22 cellular contexts compared by ENCODE assay signal in the genomic region with DNA sequence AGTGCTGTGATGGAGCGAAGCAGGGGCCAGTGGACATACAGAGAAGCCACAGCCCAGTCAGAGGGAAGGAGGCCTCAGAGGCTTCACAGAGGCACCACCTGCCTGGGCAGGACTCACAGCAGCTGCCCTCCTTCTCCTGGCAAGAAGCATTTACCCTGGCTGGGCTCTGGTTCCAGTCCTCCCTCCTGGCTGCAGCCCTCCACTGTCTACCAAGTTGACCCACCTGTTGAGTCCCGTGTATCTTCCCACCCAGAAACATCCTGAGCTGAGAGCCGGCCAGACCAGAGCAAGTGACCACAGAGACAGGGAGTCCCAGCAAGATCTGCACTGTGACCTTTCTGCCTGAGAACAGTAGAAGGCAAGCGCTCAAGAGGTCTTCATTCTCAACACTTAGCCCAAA. TPM values are rescaled to one million over a fixed set of nuclear protein-coding genes. Genes with fewer than 3 reads are reported as not detected.
DNase-seq lines count a peak whose midpoint lies in the region; ATAC-seq, FAIRE-seq and TF ChIP-seq lines count a peak whose summit lies in the region.
"Had no signal": no experiment of that assay in that cellular context is flagged by ENCODE, and none has a peak within 500 bp of the region (broad histone marks: within the 10 kb centered on the region; RNA-seq: fewer than 3 reads in every experiment).

No MANE protein-coding gene starts in this region.

- H3K4me2 ChIP-seq in K562 (ENCODE audit: insufficient read depth, low read length) (no peak overlapping the region), mesenchymal stem cell (ENCODE audit: low read length, poor library complexity, severe bottlenecking) (no peak overlapping the region), osteoblast (ENCODE audit: insufficient read depth, low read length) (no peak overlapping the region), HepG2 (ENCODE audit: low read depth, low read length) (no peak overlapping the region)
- H3K4me2 ChIP-seq: BLaER1 treated with 17β-estradiol and CSF1 and Interleukin-3, amounts not matched to agents 10 nM and 100 nM; GM23338 had no signal

- in situ Hi-C loops in K562 (cut with MboI): no loop called here
- in situ Hi-C loops in HepG2 (cut with HindIII; ENCODE audit: extremely low pct_ligation_motif_present, low pct_unique_long_range_greater_than_20kb): loop anchor here (5.0 kb wide), 1 partner anchor 202 kb away; no protein-coding TSS in a partner anchor

- H3K18ac ChIP-seq in mesenchymal stem cell (ENCODE audit: low read depth in 1 of 2, low read length in 2 of 2): no peak overlapping the region

- H3K4me3 ChIP-seq in HEK293 (ENCODE audit: low read depth, low read length) (no peak overlapping the region), K562 (no peak overlapping the region), mesenchymal stem cell (ENCODE audit: insufficient read depth in 1 of 2, low read depth in 1 of 2, low read length in 2 of 2) (no peak overlapping the region), osteoblast (ENCODE audit: insufficient read depth, low read length) (no peak overlapping the region), HepG2 (replicated peaks in 1 of 3; ENCODE audit: insufficient read depth in 1 of 3, low read depth in 2 of 3, low read length in 3 of 3) (no peak overlapping the region)
- H3K4me3 ChIP-seq: BLaER1 treated with 17β-estradiol and CSF1 and Interleukin-3, amounts not matched to agents 10 nM and 100 nM; GM12878; GM23338 had no signal

- H2BK15ac ChIP-seq in mesenchymal stem cell (ENCODE audit: low read depth, poor library complexity, severe bottlenecking): no peak overlapping the region

- H3K79me1 ChIP-seq in mesenchymal stem cell (replicated peaks; ENCODE audit: low read length, poor library complexity, severe bottlenecking): peaks cover 32% of the 10 kb centered on the region

- POLR2A ChIA-PET in HEK293 (lab: Yijun Ruan, JAX) (no interaction called here), K562 (lab: Yijun Ruan, JAX) (interaction anchor here (0.6 to 1.1 kb wide), 4 partner anchors 17 to 60 kb away, joined by 3 read pairs; no protein-coding TSS in a partner anchor), HepG2 (lab: Yijun Ruan, JAX) (no interaction called here)

- TF ChIP-seq CTCF in HEK293 (tag by site-specific recombination; IDR thresholded peaks at IDR 0.05) (no peak), K562 (IDR thresholded peaks at IDR 0.05 in 2 of 3, conservative IDR thresholded peaks at IDR 0.05 in 1 of 3; ENCODE audit: insufficient read depth in 2 of 3, low read depth in 1 of 3, low read length in 3 of 3) (no peak), osteoblast (IDR thresholded peaks at IDR 0.05; ENCODE audit: extremely low read depth, low read depth, low read length) (no peak), HepG2 (CRISPR knock-in tag; IDR thresholded peaks at IDR 0.05) (no peak)

- no peak overlapping the region for H3K9ac ChIP-seq in K562 (ENCODE audit: insufficient read depth in 1 of 2, low read depth in 2 of 2, low read length in 2 of 2)
- H3K9ac ChIP-seq in mesenchymal stem cell (ENCODE audit: low read length): no peak overlapping the region
- no peak overlapping the region for H3K9ac ChIP-seq in HepG2 (ENCODE audit: insufficient read depth, low read depth, low read length)
- H3K9ac ChIP-seq: BLaER1 treated with 17β-estradiol and CSF1 and Interleukin-3, amounts not matched to agents 10 nM and 100 nM had no signal

- no peaks in the 10 kb centered on the region for H3K9me3 ChIP-seq in HEK293 (ENCODE audit: control insufficient read depth, insufficient read depth, low read depth, low read length)
- H3K9me3 ChIP-seq in K562 (replicated peaks; ENCODE audit: control insufficient read depth, insufficient read depth, low read depth, low read length): no peaks in the 10 kb centered on the region
- no peaks in the 10 kb centered on the region for H3K9me3 ChIP-seq in mesenchymal stem cell (ENCODE audit: control insufficient read depth, low read length)
- H3K9me3 ChIP-seq in osteoblast (ENCODE audit: low read depth, low read length): no peaks in the 10 kb centered on the region
- no peaks in the 10 kb centered on the region for H3K9me3 ChIP-seq in HepG2 (ENCODE audit: low read length)
- H3K9me3 ChIP-seq: BE2C; BLaER1 treated with 17β-estradiol and CSF1 and Interleukin-3, amounts not matched to agents 10 nM and 100 nM had no signal

- no peak overlapping the region for H2BK5ac ChIP-seq in mesenchymal stem cell (ENCODE audit: low read depth, low read length, poor library complexity, severe bottlenecking)

- H3K14ac ChIP-seq in mesenchymal stem cell (ENCODE audit: low read length in 2 of 2): no peak overlapping the region

- intact Hi-C loops in K562 (cut with micrococcal nuclease) (no loop called here), HepG2 (cut with micrococcal nuclease; ENCODE audit: unreplicated experiment) (no loop called here)

- no peak for DNase-seq in K562 (ENCODE audit: extremely low read depth in 1 of 4, low spot score in 3 of 4)
- no peak for DNase-seq in mesenchymal stem cell
- DNase-seq in osteoblast (ENCODE audit: insufficient read length, low spot score, missing footprints): peak; percentile 86
- no peak for DNase-seq in AG08396 (ENCODE audit: low spot score)
- DNase-seq in HepG2 (ENCODE audit: low spot score): no peak
- DNase-seq: BE2C; CD4-positive, alpha-beta memory T cell; COR-L47; DMS79; EL; GDM1; HCEC 1CT had no signal

- H3K27me3 ChIP-seq in K562 (ENCODE audit: control insufficient read depth in 2 of 2, insufficient read depth in 2 of 2, low read length in 2 of 2) (peaks cover 67 to 96% of the 10 kb centered on the region in 2 experiments), mesenchymal stem cell (ENCODE audit: control insufficient read depth in 1 of 2, insufficient read depth in 1 of 2, low read length in 2 of 2) (peaks cover 0 to 94% of the 10 kb centered on the region in 2 experiments), osteoblast (ENCODE audit: insufficient read depth, low read length) (no peaks in the 10 kb centered on the region), HepG2 (ENCODE audit: control insufficient read depth in 1 of 2, insufficient read depth in 2 of 2, low read length in 2 of 2) (peaks cover 19 to 70% of the 10 kb centered on the region in 2 experiments)
- H3K27me3 ChIP-seq: BE2C; BLaER1 treated with 17β-estradiol and CSF1 and Interleukin-3, amounts not matched to agents 10 nM and 100 nM had no signal

- CTCF ChIA-PET in HEK293 (lab: Yijun Ruan, JAX): interaction anchor here (1.0 kb wide), 1 partner anchor 65 kb away, joined by 4 read pairs; no protein-coding TSS in a partner anchor
- CTCF ChIA-PET in K562 (lab: Yijun Ruan, JAX; ENCODE audit: low intra/inter-chr PET ratio): interaction anchor here (0.6 kb wide), 1 partner anchor 442 kb away, joined by 3 read pairs; no protein-coding TSS in a partner anchor
- CTCF ChIA-PET in HepG2 (lab: Yijun Ruan, JAX; ENCODE audit: low intra/inter-chr PET ratio, low total read pairs): no interaction called here

- FAIRE-seq in K562 (lab: Jason Lieb, UNC): no peak
- no peak for FAIRE-seq in HepG2 (lab: Jason Lieb, UNC)
- FAIRE-seq: GM12878, GM18507, H54 had no signal

- no peak overlapping the region for H3K23ac ChIP-seq in mesenchymal stem cell (ENCODE audit: low read length in 2 of 2)

- peak overlapping the region; percentile 18 for H2AK5ac ChIP-seq in mesenchymal stem cell (ENCODE audit: low read length, severe bottlenecking)

- TF ChIP-seq RAD21 in K562 (CRISPR knock-in tag; conservative IDR thresholded peaks at IDR 0.05 in 1 of 2, IDR thresholded peaks at IDR 0.05 in 1 of 2) (no peak), HepG2 (CRISPR knock-in tag; IDR thresholded peaks at IDR 0.05) (no peak)

- H4K20me1 ChIP-seq in K562 (replicated peaks; ENCODE audit: control insufficient read depth, insufficient read depth, low read length): peaks cover 30% of the 10 kb centered on the region
- H4K20me1 ChIP-seq in osteoblast (ENCODE audit: insufficient read depth, low read length): peaks cover 74% of the 10 kb centered on the region
- H4K20me1 ChIP-seq in HepG2 (ENCODE audit: insufficient read depth, low read length): peaks cover 3% of the 10 kb centered on the region; the same call in 1 of the 2 replicates
- H4K20me1 ChIP-seq: BLaER1 treated with 17β-estradiol and CSF1 and Interleukin-3, amounts not matched to agents 10 nM and 100 nM had no signal

- no peaks in the 10 kb centered on the region for H3K4me1 ChIP-seq in HEK293 (ENCODE audit: control insufficient read depth, insufficient read depth, low read length)
- peaks cover 2 to 21% of the 10 kb centered on the region in 2 experiments; a peak in 2 of 5 replicates for H3K4me1 ChIP-seq in K562 (replicated peaks in 1 of 2; ENCODE audit: control insufficient read depth in 2 of 2, insufficient read depth in 2 of 2, low read length in 2 of 2)
- peaks cover 67% of the 10 kb centered on the region for H3K4me1 ChIP-seq in mesenchymal stem cell (ENCODE audit: control insufficient read depth, insufficient read depth, low read depth, low read length)
- H3K4me1 ChIP-seq in osteoblast (ENCODE audit: insufficient read depth, low read length): no peaks in the 10 kb centered on the region
- peaks cover 15% of the 10 kb centered on the region for H3K4me1 ChIP-seq in HepG2 (ENCODE audit: insufficient read depth, low read length)
- H3K4me1 ChIP-seq: BE2C had no signal

- ATAC-seq in K562: peak; percentile 6; the same call in 1 of the 3 replicates
- no peak for ATAC-seq in HG02884 (IDR thresholded peaks at IDR 0.05; ENCODE audit: unreplicated experiment)
- no peak for ATAC-seq in HepG2
- no peak for ATAC-seq in GM18498 (IDR thresholded peaks at IDR 0.05; ENCODE audit: unreplicated experiment)
- ATAC-seq: GM23338 had no signal

- no peaks in the 10 kb centered on the region for H3K9me1 ChIP-seq in K562 (ENCODE audit: control insufficient read depth, insufficient read depth, low read length)

- no peak overlapping the region for H4K91ac ChIP-seq in mesenchymal stem cell (ENCODE audit: low read length)

- H3K36me3 ChIP-seq in HEK293 (ENCODE audit: control insufficient read depth in 2 of 2, insufficient read depth in 1 of 2, low read length in 2 of 2) (no peaks in the 10 kb centered on the region), K562 (ENCODE audit: control insufficient read depth, insufficient read depth, low read length) (no peaks in the 10 kb centered on the region), mesenchymal stem cell (ENCODE audit: control insufficient read depth in 1 of 2, insufficient read depth in 2 of 2, low read depth in 1 of 2, low read length in 2 of 2) (peaks cover 0 to 11% of the 10 kb centered on the region in 2 experiments), osteoblast (ENCODE audit: insufficient read depth, low read length) (no peaks in the 10 kb centered on the region), HepG2 (replicated peaks in 1 of 2; ENCODE audit: control insufficient read depth in 1 of 2, insufficient read depth in 2 of 2, low read length in 2 of 2) (no peaks in the 10 kb centered on the region)
- H3K36me3 ChIP-seq: BE2C; BLaER1 treated with 17β-estradiol and CSF1 and Interleukin-3, amounts not matched to agents 10 nM and 100 nM had no signal

- H3K4ac ChIP-seq in mesenchymal stem cell (ENCODE audit: low read depth in 1 of 2, low read length in 2 of 2): no peak overlapping the region

- no peak overlapping the region for H3K27ac ChIP-seq in HEK293 (ENCODE audit: extremely low read depth, low read depth, low read length)
- H3K27ac ChIP-seq in K562 (ENCODE audit: extremely low read depth, low read depth, low read length): no peak overlapping the region
- H3K27ac ChIP-seq in mesenchymal stem cell (ENCODE audit: low read length, poor library complexity, severe bottlenecking): no peak overlapping the region
- no peak overlapping the region for H3K27ac ChIP-seq in osteoblast (ENCODE audit: low read depth, low read length)
- H3K27ac ChIP-seq in HepG2 (ENCODE audit: extremely low read length, insufficient read depth, low read length): no peak overlapping the region
- H3K27ac ChIP-seq: BLaER1 treated with 17β-estradiol and CSF1 and Interleukin-3, amounts not matched to agents 10 nM and 100 nM had no signal

- H2AFZ ChIP-seq in K562 (ENCODE audit: low read depth, low read length) (no peak overlapping the region), mesenchymal stem cell (ENCODE audit: low read depth, low read length) (no peak overlapping the region), osteoblast (ENCODE audit: low read length) (no peak overlapping the region), HepG2 (ENCODE audit: low read length) (no peak overlapping the region)
- H2AFZ ChIP-seq: GM23338 had no signal

- H3K79me2 ChIP-seq in K562 (ENCODE audit: control insufficient read depth, insufficient read depth, low read length) (no peaks in the 10 kb centered on the region), osteoblast (ENCODE audit: insufficient read depth, low read length) (peaks cover 2% of the 10 kb centered on the region), HepG2 (ENCODE audit: insufficient read depth, low read length) (no peaks in the 10 kb centered on the region)

- no peak overlapping the region for H4K8ac ChIP-seq in mesenchymal stem cell (ENCODE audit: low read length)

- 0% methylated on average over 4 of the region's 4 CpGs for WGBS in K562 (ENCODE audit: insufficient coverage, low coverage, missing lambda C conversion rate)
- 93% methylated on average over 4 of the region's 4 CpGs for WGBS in mesenchymal stem cell
- WGBS in HepG2 (ENCODE audit: low lambda C conversion rate): 40% methylated on average over 2 of the region's 4 CpGs

- no peak overlapping the region for H2BK12ac ChIP-seq in mesenchymal stem cell (ENCODE audit: low read length in 2 of 2)

- no peak for TF ChIP-seq EP300 in K562 (IDR thresholded peaks at IDR 0.05; ENCODE audit: low read length)
- no peak for TF ChIP-seq EP300 in HepG2 (IDR thresholded peaks at IDR 0.05; ENCODE audit: low read depth in 2 of 2, low read length in 2 of 2)
- no peak for TF ChIP-seq EP300 in HepG2 (CRISPR knock-in tag; IDR thresholded peaks at IDR 0.05; ENCODE audit: borderline replicate concordance)

- TF ChIP-seq POLR2A in K562 (conservative IDR thresholded peaks at IDR 0.05) (no peak), HepG2 (IDR thresholded peaks at IDR 0.05; ENCODE audit: insufficient read depth in 1 of 2, low read depth in 2 of 2, low read length in 2 of 2) (no peak)

- BruUV-seq in K562 (replicated peaks; lab: Mats Ljungman, UMichigan) (no TSS peak), HepG2 (replicated peaks; lab: Mats Ljungman, UMichigan) (no TSS peak)

- H2BK120ac ChIP-seq in mesenchymal stem cell (ENCODE audit: low read depth, low read length): no peak overlapping the region

RNA-seq across cellular contexts. Expression of a gene that starts 49.7 kb away (rescaled TPM):
- not detected in 2 replicates for total RNA-seq in K562 (2011; cell fraction: chromatin; rRNA removed; ENCODE audit: low replicate concordance)
- total RNA-seq in K562 (2011; cell fraction: nucleolus; rRNA removed): not detected in 2 replicates
- total RNA-seq in K562 (2011; cell fraction: nucleoplasm; rRNA removed): not detected in 2 replicates
- total RNA-seq in K562 (2014; rRNA removed) (not detected in 2 replicates), K562 (2014; rRNA removed; fragmentation: Illumina TruSeq; extraction: Trizol) (not detected in 2 replicates), K562 (2015; rRNA removed; fragmentation: Illumina TruSeq; extraction: Trizol) (not detected in 2 replicates), K562 (2021) (not detected in 2 replicates), osteoblast (2.4 and 2.9 TPM in 2 replicates), HepG2 (2016; rRNA removed; fragmentation: Illumina TruSeq; extraction: Trizol) (not detected in 2 replicates)
- polyA plus RNA-seq in K562 (2011; rRNA removed) (not detected in 2 replicates), K562 (2014; fragmentation: Illumina TruSeq; extraction: Trizol) (not detected in 2 replicates), K562 (2014; fragmentation: Nextera tagmentation; extraction: Ambion mirVana) (not detected), K562 (2014; rRNA removed) (not detected in 2 replicates), HepG2 (2011; rRNA removed) (0.03 TPM in 1 of 2 replicates, not detected in the other)
- polyA plus RNA-seq in K562 (2011; cell fraction: cytosol; rRNA removed): not detected in 2 replicates
- not detected in 2 replicates for polyA plus RNA-seq in K562 (2011; cell fraction: nucleus; rRNA removed)
- 0.24 TPM in 1 of 2 replicates, not detected in the other for polyA plus RNA-seq in K562 (2012)
- not detected in 2 replicates for polyA minus RNA-seq in K562 (2011; rRNA and poly(A)+ RNA removed)
- not detected in 2 replicates for polyA minus RNA-seq in K562 (2011; cell fraction: cytosol; rRNA and poly(A)+ RNA removed)
- polyA minus RNA-seq in K562 (2011; cell fraction: nucleus; rRNA and poly(A)+ RNA removed): not detected in 2 replicates
- 0.29 TPM for polyA plus RNA-seq in mesenchymal stem cell (2013, experiment 1 of 2)
- 0.29 TPM for polyA plus RNA-seq in mesenchymal stem cell (2013, experiment 2 of 2)
- not detected in 2 replicates for total RNA-seq in HepG2 (2016; cell fraction: cytosol; rRNA removed; fragmentation: Illumina TruSeq; extraction: Trizol; ENCODE audit: low read depth)
- total RNA-seq in HepG2 (2016; cell fraction: insoluble cytoplasmic fraction; rRNA removed; fragmentation: Illumina TruSeq; extraction: Trizol): not detected in 2 replicates
- not detected in 2 replicates for total RNA-seq in HepG2 (2016; cell fraction: membrane; rRNA removed; fragmentation: Illumina TruSeq; extraction: Trizol)
- total RNA-seq in HepG2 (2016; cell fraction: nucleus; rRNA removed; fragmentation: Illumina TruSeq; extraction: Trizol): not detected in 2 replicates
- polyA plus RNA-seq in HepG2 (2011; cell fraction: cytosol; rRNA removed): not detected in 2 replicates
- polyA plus RNA-seq in HepG2 (2011; cell fraction: nucleus; rRNA removed): 0.10 TPM in 1 of 2 replicates, not detected in the other
- polyA plus RNA-seq in HepG2 (2012): 0.04 TPM in 1 of 2 replicates, not detected in the other
- not detected in 2 replicates for polyA plus RNA-seq in HepG2 (2016; cell fraction: cytosol; fragmentation: Illumina TruSeq; extraction: Trizol; ENCODE audit: low read depth)
- not detected in 2 replicates for polyA plus RNA-seq in HepG2 (2016; cell fraction: insoluble cytoplasmic fraction; fragmentation: Illumina TruSeq; extraction: Trizol; ENCODE audit: low read depth)
- polyA plus RNA-seq in HepG2 (2016; cell fraction: membrane; fragmentation: Illumina TruSeq; extraction: Trizol; ENCODE audit: low read depth): not detected in 2 replicates
- not detected in 2 replicates for polyA plus RNA-seq in HepG2 (2016; cell fraction: nucleus; fragmentation: Illumina TruSeq; extraction: Trizol; ENCODE audit: insufficient read depth, low read depth)
- not detected in 2 replicates for polyA minus RNA-seq in HepG2 (2011; rRNA and poly(A)+ RNA removed; ENCODE audit: low replicate concordance)
- polyA minus RNA-seq in HepG2 (2011; cell fraction: cytosol; rRNA and poly(A)+ RNA removed): not detected in 2 replicates
- polyA minus RNA-seq in HepG2 (2011; cell fraction: nucleus; rRNA and poly(A)+ RNA removed): not detected in 2 replicates
- total RNA-seq: Calu3; CD4-positive, alpha-beta memory T cell; GM12878 had no signal
- polyA plus RNA-seq: CD14-positive monocyte; CD4-positive, alpha-beta memory T cell; GM12878 had no signal
